Comparison of ENCODE assay signal across 23 cellular contexts in genomic region chr1:244144053-244144452, GRCh38.
DNase-seq lines count a peak whose midpoint lies in the region; ATAC-seq and TF ChIP-seq lines count a peak whose summit lies in the region.
"Had no signal": no experiment of that assay in that cellular context is flagged by ENCODE, and none has a peak within 500 bp of the region (broad histone marks: within the 10 kb centered on the region; RNA-seq: fewer than 3 reads in every experiment).

No MANE protein-coding gene starts in this region.

- CTCF ChIA-PET in IMR-90 (lab: Yijun Ruan, JAX): no interaction called here

- H3K9me3 ChIP-seq in IMR-90 (ENCODE audit: control insufficient read depth, insufficient read depth, low read length) (no peaks in the 10 kb centered on the region), spleen (no peaks in the 10 kb centered on the region)
- H3K9me3 ChIP-seq: A549; BE2C; BLaER1 treated with 17β-estradiol and CSF1 and Interleukin-3, amounts not matched to agents 10 nM and 100 nM had no signal

- TF ChIP-seq RAD21 in IMR-90 (IDR thresholded peaks at IDR 0.05; ENCODE audit: low read length): no peak

- intact Hi-C loops in IMR-90 (cut with micrococcal nuclease) (no loop called here), spleen (cut with DNase I; ENCODE audit: low total_unique reads) (no loop called here)

- no peak overlapping the region for H2BK20ac ChIP-seq in IMR-90 (ENCODE audit: low read depth, low read length)

- H3K27me3 ChIP-seq in GM23338 (ENCODE audit: insufficient read depth) (no peaks in the 10 kb centered on the region), IMR-90 (ENCODE audit: control insufficient read depth, insufficient read depth, low read length) (0 out of 2 replicates have a peak, but pooled peaks cover 2% of the 10 kb centered on the region), foreskin keratinocyte (no peaks in the 10 kb centered on the region), spleen (replicated peaks in 1 of 7) (peaks cover 0 to 7% (median 0%) of the 10 kb centered on the region in 7 donors)
- H3K27me3 ChIP-seq: BE2C; BLaER1 treated with 17β-estradiol and CSF1 and Interleukin-3, amounts not matched to agents 10 nM and 100 nM had no signal

- no peak overlapping the region for H2AK9ac ChIP-seq in IMR-90 (replicated peaks; ENCODE audit: low read depth, low read length, poor library complexity)

- POLR2A ChIA-PET in IMR-90 (lab: Charles Lee; ENCODE audit: unreplicated experiment): no interaction called here

- H2AK5ac ChIP-seq in IMR-90 (ENCODE audit: low read depth, low read length): no peak overlapping the region

- H3K36me3 ChIP-seq in GM23338 (ENCODE audit: insufficient read depth) (no peaks in the 10 kb centered on the region), IMR-90 (ENCODE audit: control insufficient read depth, insufficient read depth, low read length) (no peaks in the 10 kb centered on the region), spleen (no peaks in the 10 kb centered on the region)
- H3K36me3 ChIP-seq: BE2C; BLaER1 treated with 17β-estradiol and CSF1 and Interleukin-3, amounts not matched to agents 10 nM and 100 nM had no signal

- H3K4me3 ChIP-seq in GM23338: no peak overlapping the region
- H3K4me3 ChIP-seq in IMR-90 (ENCODE audit: insufficient read depth, low read depth, low read length): no peak overlapping the region
- H3K4me3 ChIP-seq in spleen: no peak overlapping the region
- H3K4me3 ChIP-seq: A549; BLaER1 treated with 17β-estradiol and CSF1 and Interleukin-3, amounts not matched to agents 10 nM and 100 nM had no signal

- no TSS peak for BruUV-seq in IMR-90 (replicated peaks; lab: Mats Ljungman, UMichigan)

- H3K9me2 ChIP-seq in GM23338 (ENCODE audit: insufficient read depth): peaks cover 24% of the 10 kb centered on the region; the same call in 1 of the 2 replicates

- H3K9me3 Mint-ChIP-seq in GM23338: no peaks in the 10 kb centered on the region
- H3K9me3 Mint-ChIP-seq in stimulated activated naive B cell treated with anti-CD40 and anti-IgM and Interleukin-4, amounts not matched to agents 10 μg/mL and 1 μg/mL and 100 μg/mL, for 72 hours: peaks cover 0 to 2% of the 10 kb centered on the region in 2 donors
- H3K9me3 Mint-ChIP-seq: CD4-positive, alpha-beta T cell; CD8-positive, alpha-beta memory T cell had no signal

- H3K9me1 ChIP-seq in IMR-90 (ENCODE audit: insufficient read depth, low read length): no peaks in the 10 kb centered on the region

- dilution Hi-C loops in IMR-90 (cut with HindIII; ENCODE audit: low sequenced_read_pairs, unreplicated experiment): no loop called here

- H3K14ac ChIP-seq in IMR-90 (replicated peaks; ENCODE audit: low read depth, low read length): no peak overlapping the region

- in situ Hi-C loops in IMR-90 (cut with MboI; ENCODE audit: low sequenced_read_pairs): no loop called here

- H3K4me1 Mint-ChIP-seq in GM23338: peaks cover 11% of the 10 kb centered on the region
- peaks cover 0 to 3% of the 10 kb centered on the region in 2 donors for H3K4me1 Mint-ChIP-seq in stimulated activated naive B cell treated with anti-CD40 and anti-IgM and Interleukin-4, amounts not matched to agents 10 μg/mL and 1 μg/mL and 100 μg/mL, for 72 hours
- H3K4me1 Mint-ChIP-seq: CD8-positive, alpha-beta memory T cell had no signal

- H3K4me2 ChIP-seq in GM23338 (no peak overlapping the region), IMR-90 (ENCODE audit: low read depth, low read length) (no peak overlapping the region)
- H3K4me2 ChIP-seq: A549; BLaER1 treated with 17β-estradiol and CSF1 and Interleukin-3, amounts not matched to agents 10 nM and 100 nM had no signal

- no peak for ATAC-seq in GM23338
- ATAC-seq in IMR-90 (ENCODE audit: low read depth): no peak
- peak; percentile 11 for ATAC-seq in foreskin keratinocyte
- ATAC-seq in stimulated activated naive B cell treated with anti-CD40 and anti-IgM and Interleukin-4, amounts not matched to agents 10 μg/mL and 1 μg/mL and 100 μg/mL, for 72 hours (replicated peaks): peak; percentile 60 to 70
- ATAC-seq in HG02852 (IDR thresholded peaks at IDR 0.05; ENCODE audit: unreplicated experiment): no peak
- ATAC-seq: A549 had no signal

- no peak overlapping the region for H3K56ac ChIP-seq in IMR-90 (ENCODE audit: extremely low read depth, insufficient read depth, low read length)

- no peaks in the 10 kb centered on the region for H4K20me1 ChIP-seq in GM23338 (replicated peaks; ENCODE audit: insufficient read depth)
- no peaks in the 10 kb centered on the region for H4K20me1 ChIP-seq in IMR-90 (ENCODE audit: insufficient read depth, low read length)
- H4K20me1 ChIP-seq: BLaER1 treated with 17β-estradiol and CSF1 and Interleukin-3, amounts not matched to agents 10 nM and 100 nM had no signal

- DNase-seq in GM23338 (ENCODE audit: low spot score): no peak
- DNase-seq in IMR-90: no peak
- no peak for DNase-seq in foreskin keratinocyte
- no peak for DNase-seq in stimulated activated naive B cell treated with anti-CD40 and anti-IgM and Interleukin-4, amounts not matched to agents 10 μg/mL and 1 μg/mL and 100 μg/mL, for 72 hours
- no peak for DNase-seq in activated T-cell treated with anti-CD3 and anti-CD28 coated beads, Interleukin-2, amount 50 U/mL, for 48 hours
- DNase-seq in spleen: no peak
- DNase-seq in activated CD8-positive, alpha-beta memory T cell treated with anti-CD3 and anti-CD28 coated beads for 24 hours: no peak
- DNase-seq: 8988T; ACHN; AML-193; BE2C; CD4-positive, alpha-beta T cell; CD8-positive, alpha-beta memory T cell; DMS 273 treated with DMSO at 0.1 percent for 48 hours; DMS79; EL; GF-D8; H7; HCEC 1CT had no signal

- no peak overlapping the region for H2BK5ac ChIP-seq in IMR-90 (ENCODE audit: low read depth, low read length, poor library complexity, severe bottlenecking)

- no peak for TF ChIP-seq CTCF in GM23338 (conservative IDR thresholded peaks at IDR 0.05; ENCODE audit: low read depth in 2 of 2)
- TF ChIP-seq CTCF in IMR-90 (conservative IDR thresholded peaks at IDR 0.05; ENCODE audit: low read depth, low read length): no peak
- no peak for TF ChIP-seq CTCF in foreskin keratinocyte (conservative IDR thresholded peaks at IDR 0.05)
- TF ChIP-seq CTCF in spleen (IDR thresholded peaks at IDR 0.05 in 8 of 11, conservative IDR thresholded peaks at IDR 0.05 in 3 of 11): no peak

- WGBS in IMR-90 (ENCODE audit: extremely low coverage in 2 of 2, insufficient read length in 1 of 2), 2 experiments: 100% methylated on average over 2 of the region's 2 CpGs; no CpG with 5 or more reads in 1 of the 2 experiments
- 85 to 96% (median 87%) methylated on average over 2 of the region's 2 CpGs for WGBS in spleen, 5 donors

- no peak overlapping the region for H2BK15ac ChIP-seq in IMR-90 (ENCODE audit: low read depth, low read length)

- H3K79me2 ChIP-seq in GM23338 (replicated peaks; ENCODE audit: insufficient read depth): no peaks in the 10 kb centered on the region

- H3K27ac Mint-ChIP-seq in GM23338: no peak overlapping the region
- no peak overlapping the region for H3K27ac Mint-ChIP-seq in stimulated activated naive B cell treated with anti-CD40 and anti-IgM and Interleukin-4, amounts not matched to agents 10 μg/mL and 1 μg/mL and 100 μg/mL, for 72 hours
- H3K27ac Mint-ChIP-seq: CD14-positive monocyte; CD4-positive, alpha-beta T cell; CD8-positive, alpha-beta memory T cell had no signal

- no peak overlapping the region for H3K9ac ChIP-seq in IMR-90 (ENCODE audit: low read depth, low read length)
- H3K9ac ChIP-seq: BLaER1 treated with 17β-estradiol and CSF1 and Interleukin-3, amounts not matched to agents 10 nM and 100 nM had no signal

- no peaks in the 10 kb centered on the region for H3K36me3 Mint-ChIP-seq in GM23338 (ENCODE audit: low read depth)
- peaks cover 0 to 4% of the 10 kb centered on the region in 2 donors for H3K36me3 Mint-ChIP-seq in stimulated activated naive B cell treated with anti-CD40 and anti-IgM and Interleukin-4, amounts not matched to agents 10 μg/mL and 1 μg/mL and 100 μg/mL, for 72 hours
- H3K36me3 Mint-ChIP-seq: CD14-positive monocyte had no signal

- H3K18ac ChIP-seq in IMR-90 (ENCODE audit: low read depth, low read length): no peak overlapping the region

- no peak for TF ChIP-seq POLR2A in IMR-90 (IDR thresholded peaks at IDR 0.05; ENCODE audit: low read depth, low read length)
- TF ChIP-seq POLR2A in spleen (IDR thresholded peaks at IDR 0.05): no peak

- H3K27me3 Mint-ChIP-seq in GM23338 (ENCODE audit: insufficient read depth, low read depth, poor library complexity): no peaks in the 10 kb centered on the region
- peaks cover 16 to 17% of the 10 kb centered on the region in 2 donors for H3K27me3 Mint-ChIP-seq in stimulated activated naive B cell treated with anti-CD40 and anti-IgM and Interleukin-4, amounts not matched to agents 10 μg/mL and 1 μg/mL and 100 μg/mL, for 72 hours

- H3F3A ChIP-seq in GM23338 (replicated peaks; ENCODE audit: low read depth): no peaks in the 10 kb centered on the region

- H2AFZ ChIP-seq in GM23338 (peak overlapping the region; percentile 69; the same call in 1 of the 2 replicates), IMR-90 (replicated peaks; ENCODE audit: low read length, poor library complexity) (peak overlapping the region; percentile 14)

- H3K23ac ChIP-seq in IMR-90 (ENCODE audit: low read depth, low read length): no peak overlapping the region

- H3K79me1 ChIP-seq in IMR-90 (ENCODE audit: low read depth in 1 of 2, low read length in 2 of 2): no peaks in the 10 kb centered on the region

- no peak overlapping the region for H4K91ac ChIP-seq in IMR-90 (ENCODE audit: insufficient read depth, low read depth, low read length)

- no peak overlapping the region for H4K8ac ChIP-seq in IMR-90 (ENCODE audit: low read depth in 2 of 2, low read length in 2 of 2)

- H3K27ac ChIP-seq in GM23338 (ENCODE audit: low read depth) (no peak overlapping the region), IMR-90 (ENCODE audit: insufficient read depth, low read length) (no peak overlapping the region), foreskin keratinocyte (no peak overlapping the region), spleen (no peak overlapping the region)
- H3K27ac ChIP-seq: A549; BLaER1 treated with 17β-estradiol and CSF1 and Interleukin-3, amounts not matched to agents 10 nM and 100 nM had no signal

- no peak overlapping the region for H2BK120ac ChIP-seq in IMR-90 (ENCODE audit: low read depth, low read length)

- H3K4ac ChIP-seq in IMR-90 (ENCODE audit: low read depth, low read length): no peak overlapping the region

- no peak overlapping the region for H3K4me3 Mint-ChIP-seq in GM23338
- no peak overlapping the region for H3K4me3 Mint-ChIP-seq in stimulated activated naive B cell treated with anti-CD40 and anti-IgM and Interleukin-4, amounts not matched to agents 10 μg/mL and 1 μg/mL and 100 μg/mL, for 72 hours
- H3K4me3 Mint-ChIP-seq: CD14-positive monocyte; CD4-positive, alpha-beta T cell; CD8-positive, alpha-beta memory T cell had no signal

- H3K4me1 ChIP-seq in GM23338 (ENCODE audit: insufficient read depth) (peaks cover 8% of the 10 kb centered on the region; the same call in 1 of the 2 replicates), IMR-90 (ENCODE audit: control insufficient read depth, insufficient read depth, low read length) (peaks cover 2% of the 10 kb centered on the region), foreskin keratinocyte (no peaks in the 10 kb centered on the region), spleen (no peaks in the 10 kb centered on the region)
- H3K4me1 ChIP-seq: A549 had no signal

- H4K5ac ChIP-seq in IMR-90 (ENCODE audit: low read depth, low read length): no peak overlapping the region

TF ChIP-seq in GM23338, 12 proteins besides CTCF, POLR2A, EP300 and RAD21 (continues in another document):
- TF ChIP-seq ZNF114 (CRISPR knock-in tag; IDR thresholded peaks at IDR 0.05): no peak

Comparison
In these comparisons a context has a peak if more than half of its experiments do, and no peak if none do; other contexts are left out.
1. ATAC-seq: peak in foreskin keratinocyte (single experiment) and stimulated activated naive B cell treated with anti-CD40 and anti-IgM and Interleukin-4, amounts not matched to agents 10 μg/mL and 1 μg/mL and 100 μg/mL, for 72 hours (2 of 2); none in GM23338 (single experiment), IMR-90 (single experiment) and HG02852 (single experiment).